ENCODE assay signal across 8 cellular contexts in the genomic region with DNA sequence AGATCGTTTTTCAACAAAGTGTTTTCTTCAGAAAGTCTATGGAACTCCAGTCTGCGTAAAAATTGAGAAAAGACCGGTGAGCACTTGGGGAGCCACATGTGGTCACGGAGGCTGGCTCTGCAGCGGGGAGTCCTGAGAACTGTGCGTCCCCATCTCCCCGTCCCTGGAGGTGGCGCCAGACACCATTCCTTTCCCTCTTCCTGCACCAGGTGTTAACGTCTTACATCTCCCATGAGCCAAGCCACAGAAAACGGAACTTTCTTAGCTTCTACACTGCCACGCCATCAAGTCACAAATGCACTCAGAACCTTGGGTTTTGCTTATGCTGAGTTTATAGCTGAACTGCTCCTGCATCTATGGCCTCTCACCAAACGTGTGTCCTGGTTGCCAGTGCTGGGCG.
DNase-seq lines count a peak whose midpoint lies in the region; ATAC-seq, FAIRE-seq and TF ChIP-seq lines count a peak whose summit lies in the region.

No MANE protein-coding gene starts in this region.

- peaks cover 41% of the 10 kb centered on the region for H3K36me3 Mint-ChIP-seq in neural progenitor cell

- H3F3A ChIP-seq in PC-3 (ENCODE audit: low read length, unreplicated experiment) (no peaks in the 10 kb centered on the region), neural progenitor cell (ENCODE audit: low read depth) (no peaks in the 10 kb centered on the region)

- H3K27ac ChIP-seq in PC-3 (ENCODE audit: low read length) (no peak overlapping the region), GM12878 (ENCODE audit: control insufficient read depth, insufficient read depth) (no peak overlapping the region), neural progenitor cell (no peak overlapping the region)

- H3K27me3 ChIP-seq in PC-3 (ENCODE audit: low read length) (no peaks in the 10 kb centered on the region), GM12878 (replicated peaks in 1 of 2; ENCODE audit: control insufficient read depth in 2 of 2, insufficient read depth in 2 of 2, low read length in 1 of 2) (no peaks in the 10 kb centered on the region; a peak in 1 of 4 replicates), neural progenitor cell (no peaks in the 10 kb centered on the region)

- no peaks in the 10 kb centered on the region for H3K27me3 Mint-ChIP-seq in neural progenitor cell (ENCODE audit: insufficient read depth, low read depth)

- no peak for TF ChIP-seq POLR2A in GM12878 (IDR thresholded peaks at IDR 0.05; ENCODE audit: low read depth, low read length)

- H3K4me3 ChIP-seq in PC-3 (ENCODE audit: low read length) = no peak overlapping the region
- H3K4me3 ChIP-seq in GM12878 = no peak overlapping the region
- H3K4me3 ChIP-seq in neural progenitor cell = no peak overlapping the region

- ATAC-seq in HG02852 (IDR thresholded peaks at IDR 0.05; ENCODE audit: unreplicated experiment) = peak; percentile 89
- peak; percentile 92 for ATAC-seq in PC-3
- peak; percentile 83 for ATAC-seq in GM12878

- DNase-seq in NCI-H146 (lab: John Stamatoyannopoulos, UW) = peak; percentile 4
- DNase-seq in NCI-H146 treated with DMSO at 0.1 percent for 48 hours (lab: John Stamatoyannopoulos, UW; ENCODE audit: unreplicated experiment) = no peak
- peak; percentile 68 for DNase-seq in PC-3
- DNase-seq in GM12878 (ENCODE audit: low read depth, low spot score) = peak; percentile 13
- peak; percentile 68 for DNase-seq in neural progenitor cell (ENCODE audit: low spot score)
- DNase-seq in NCI-H2081 treated with DMSO at 0.1 percent for 48 hours (lab: John Stamatoyannopoulos, UW) = no peak
- no peak for DNase-seq in head of caudate nucleus

- H3K4me1 ChIP-seq in PC-3 (ENCODE audit: insufficient read depth, low read length) (no peaks in the 10 kb centered on the region), GM12878 (ENCODE audit: control insufficient read depth, insufficient read depth, low read length) (no peaks in the 10 kb centered on the region), neural progenitor cell (no peaks in the 10 kb centered on the region)

- H3K9me3 ChIP-seq in PC-3 (ENCODE audit: low read length) (no peaks in the 10 kb centered on the region), GM12878 (replicated peaks; ENCODE audit: control insufficient read depth, insufficient read depth, low read length) (no peaks in the 10 kb centered on the region), neural progenitor cell (ENCODE audit: low read depth) (no peaks in the 10 kb centered on the region)

- CTCF ChIA-PET in PC-3 (lab: Charles Lee) (interaction anchor here (0.8 kb wide), 1 partner anchor 71 kb away, joined by 3 read pairs; no protein-coding TSS in a partner anchor), GM12878 (lab: Yijun Ruan, JAX) (interaction anchor here (1.0 kb wide), 1 partner anchor 44 kb away, joined by 3 read pairs; no protein-coding TSS in a partner anchor)

- intact Hi-C loops in PC-3 (cut with micrococcal nuclease) = loop anchor here (5.0 kb wide), 1 partner anchor 72 kb away; no protein-coding TSS in a partner anchor
- intact Hi-C loops in GM12878 (cut with micrococcal nuclease; ENCODE audit: unreplicated experiment) = no loop called here
- intact Hi-C loops in head of caudate nucleus (cut with DNase I) = no loop called here

- no peaks in the 10 kb centered on the region for H3K9me2 ChIP-seq in PC-3 (replicated peaks; ENCODE audit: low read length)

- BruUV-seq in PC-3 (replicated peaks; lab: Mats Ljungman, UMichigan) = no TSS peak
- BruUV-seq in GM12878 (replicated peaks; lab: Mats Ljungman, UMichigan) = no TSS peak

- TF ChIP-seq EP300 in GM12878 (IDR thresholded peaks at IDR 0.05; ENCODE audit: borderline replicate concordance in 1 of 2, control insufficient read depth in 1 of 2, low read depth in 2 of 2, low read length in 2 of 2) = no peak

- RAD21 ChIA-PET in GM12878 (lab: Charles Lee; ENCODE audit: unreplicated experiment) = no interaction called here

- H3K27ac Mint-ChIP-seq in neural progenitor cell = peak overlapping the region; percentile 6

- TF ChIP-seq CTCF in PC-3 (conservative IDR thresholded peaks at IDR 0.05; ENCODE audit: low read depth, low read length) = peak; percentile 92
- TF ChIP-seq CTCF in GM12878 (IDR thresholded peaks at IDR 0.05 in 2 of 3, conservative IDR thresholded peaks at IDR 0.05 in 1 of 3; ENCODE audit: control insufficient read depth in 2 of 3, extremely low read depth in 1 of 3, insufficient read depth in 1 of 3, low read depth in 3 of 3, low read length in 3 of 3) = peak; percentile 49 to 62 (median 58)
- peak; percentile 72 for TF ChIP-seq CTCF in neural progenitor cell (IDR thresholded peaks at IDR 0.05)

- H3K9me3 Mint-ChIP-seq in neural progenitor cell = no peaks in the 10 kb centered on the region

- FAIRE-seq in GM12878 (lab: Jason Lieb, UNC) = peak; percentile 38

- H4K20me1 ChIP-seq in PC-3 (ENCODE audit: low read length) = no peaks in the 10 kb centered on the region
- no peaks in the 10 kb centered on the region for H4K20me1 ChIP-seq in GM12878 (ENCODE audit: control insufficient read depth, insufficient read depth)
- H4K20me1 ChIP-seq in neural progenitor cell (ENCODE audit: low read depth) = no peaks in the 10 kb centered on the region

- POLR2A ChIA-PET in PC-3 (lab: Charles Lee; ENCODE audit: unreplicated experiment) (no interaction called here), GM12878 (lab: Charles Lee) (no interaction called here)

- SMC1A ChIA-PET in GM12878 (lab: Charles Lee; ENCODE audit: uncharacterized antibody, unreplicated experiment) = interaction anchor here (1.3 kb wide), 1 partner anchor 11 kb away, joined by 4 read pairs; no protein-coding TSS in a partner anchor

- no peak overlapping the region for H2AFZ ChIP-seq in PC-3 (ENCODE audit: low read length)
- H2AFZ ChIP-seq in GM12878 (ENCODE audit: control insufficient read depth, low read depth, low read length) = no peak overlapping the region
- H2AFZ ChIP-seq in neural progenitor cell (replicated peaks) = no peak overlapping the region

- no peak overlapping the region for H3K4me3 Mint-ChIP-seq in neural progenitor cell

- H3K79me2 ChIP-seq in PC-3 (ENCODE audit: low read length) (no peaks in the 10 kb centered on the region), GM12878 (ENCODE audit: control insufficient read depth, insufficient read depth, low read length) (no peaks in the 10 kb centered on the region), neural progenitor cell (ENCODE audit: low read depth) (no peaks in the 10 kb centered on the region)

- H3K9ac ChIP-seq in PC-3 (ENCODE audit: low read length) = no peak overlapping the region
- no peak overlapping the region for H3K9ac ChIP-seq in GM12878 (ENCODE audit: control insufficient read depth, insufficient read depth, low read length)
- no peak overlapping the region for H3K9ac ChIP-seq in neural progenitor cell

- TF ChIP-seq RAD21 in GM12878 (IDR thresholded peaks at IDR 0.05; ENCODE audit: insufficient read depth, low read depth, low read length) = peak; percentile 70

- in situ Hi-C loops in GM12878 (cut with MboI) = no loop called here

- H3K36me3 ChIP-seq in PC-3 (ENCODE audit: low read depth, low read length) = no peaks in the 10 kb centered on the region
- no peaks in the 10 kb centered on the region for H3K36me3 ChIP-seq in GM12878 (ENCODE audit: control insufficient read depth in 2 of 2, insufficient read depth in 2 of 2, low read length in 1 of 2)
- H3K36me3 ChIP-seq in neural progenitor cell = no peaks in the 10 kb centered on the region

- 33% methylated on average over 13 of the region's 13 CpGs for WGBS in GM12878 (ENCODE audit: insufficient coverage, insufficient replicate concordance, low lambda C conversion rate, missing lambda C conversion rate)

- H3K4me2 ChIP-seq in PC-3 (ENCODE audit: low read length) = no peak overlapping the region
- no peak overlapping the region for H3K4me2 ChIP-seq in GM12878 (ENCODE audit: control insufficient read depth, insufficient read depth)
- no peak overlapping the region for H3K4me2 ChIP-seq in neural progenitor cell

- no peaks in the 10 kb centered on the region for H3K4me1 Mint-ChIP-seq in neural progenitor cell

TF ChIP-seq in GM12878, 131 proteins besides CTCF, POLR2A, EP300 and RAD21 (continues in another document):
- TF ChIP-seq JUND (IDR thresholded peaks at IDR 0.05; ENCODE audit: low read depth, low read length) (no peak), TCF7 (IDR thresholded peaks at IDR 0.05; ENCODE audit: borderline replicate concordance) (no peak), IKZF1 (conservative IDR thresholded peaks at IDR 0.05) (no peak), ETV6 (conservative IDR thresholded peaks at IDR 0.05 in 1 of 2, IDR thresholded peaks at IDR 0.05 in 1 of 2; ENCODE audit: borderline replicate concordance in 1 of 2, low read depth in 1 of 2) (no peak), BHLHE40 (IDR thresholded peaks at IDR 0.05; ENCODE audit: borderline replicate concordance in 1 of 2, low read depth in 2 of 2, low read length in 1 of 2) (no peak), RAD51 (IDR thresholded peaks at IDR 0.05) (no peak), TCF12 (IDR thresholded peaks at IDR 0.05; ENCODE audit: low read depth, low read length) (peak; percentile 44; the same call in 1 of the 2 replicates), TARDBP (IDR thresholded peaks at IDR 0.05; ENCODE audit: borderline replicate concordance) (no peak), SMC3 (IDR thresholded peaks at IDR 0.05; ENCODE audit: borderline replicate concordance, low read length) (peak; percentile 57; the same call in 1 of the 2 replicates)
- TF ChIP-seq, protein P1, sequence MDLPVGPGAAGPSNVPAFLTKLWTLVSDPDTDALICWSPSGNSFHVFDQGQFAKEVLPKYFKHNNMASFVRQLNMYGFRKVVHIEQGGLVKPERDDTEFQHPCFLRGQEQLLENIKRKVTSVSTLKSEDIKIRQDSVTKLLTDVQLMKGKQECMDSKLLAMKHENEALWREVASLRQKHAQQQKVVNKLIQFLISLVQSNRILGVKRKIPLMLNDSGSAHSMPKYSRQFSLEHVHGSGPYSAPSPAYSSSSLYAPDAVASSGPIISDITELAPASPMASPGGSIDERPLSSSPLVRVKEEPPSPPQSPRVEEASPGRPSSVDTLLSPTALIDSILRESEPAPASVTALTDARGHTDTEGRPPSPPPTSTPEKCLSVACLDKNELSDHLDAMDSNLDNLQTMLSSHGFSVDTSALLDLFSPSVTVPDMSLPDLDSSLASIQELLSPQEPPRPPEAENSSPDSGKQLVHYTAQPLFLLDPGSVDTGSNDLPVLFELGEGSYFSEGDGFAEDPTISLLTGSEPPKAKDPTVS (IDR thresholded peaks at IDR 0.05; ENCODE audit: low read depth, low read length) = no peak
- TF ChIP-seq, protein P2, sequence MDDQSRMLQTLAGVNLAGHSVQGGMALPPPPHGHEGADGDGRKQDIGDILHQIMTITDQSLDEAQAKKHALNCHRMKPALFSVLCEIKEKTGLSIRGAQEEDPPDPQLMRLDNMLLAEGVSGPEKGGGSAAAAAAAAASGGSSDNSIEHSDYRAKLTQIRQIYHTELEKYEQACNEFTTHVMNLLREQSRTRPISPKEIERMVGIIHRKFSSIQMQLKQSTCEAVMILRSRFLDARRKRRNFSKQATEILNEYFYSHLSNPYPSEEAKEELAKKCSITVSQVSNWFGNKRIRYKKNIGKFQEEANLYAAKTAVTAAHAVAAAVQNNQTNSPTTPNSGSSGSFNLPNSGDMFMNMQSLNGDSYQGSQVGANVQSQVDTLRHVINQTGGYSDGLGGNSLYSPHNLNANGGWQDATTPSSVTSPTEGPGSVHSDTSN (IDR thresholded peaks at IDR 0.05; ENCODE audit: insufficient replicate concordance, low read depth, low read length) = no peak

Comparison
In these comparisons a context has a peak if more than half of its experiments do, and no peak if none do; other contexts are left out.
1. DNase-seq: peak in NCI-H146 (single experiment), PC-3 (single experiment), GM12878 (single experiment) and neural progenitor cell (single experiment); none in NCI-H146 treated with DMSO at 0.1 percent for 48 hours (single experiment), NCI-H2081 treated with DMSO at 0.1 percent for 48 hours (single experiment) and head of caudate nucleus (0 of 42).
2. Peak in every context shown above with its lines, with median percentiles within 50 percentile points of each other: ATAC-seq and CTCF ChIP-seq.